Comparison of ENCODE assay signal across 11 cellular contexts in the genomic region with DNA sequence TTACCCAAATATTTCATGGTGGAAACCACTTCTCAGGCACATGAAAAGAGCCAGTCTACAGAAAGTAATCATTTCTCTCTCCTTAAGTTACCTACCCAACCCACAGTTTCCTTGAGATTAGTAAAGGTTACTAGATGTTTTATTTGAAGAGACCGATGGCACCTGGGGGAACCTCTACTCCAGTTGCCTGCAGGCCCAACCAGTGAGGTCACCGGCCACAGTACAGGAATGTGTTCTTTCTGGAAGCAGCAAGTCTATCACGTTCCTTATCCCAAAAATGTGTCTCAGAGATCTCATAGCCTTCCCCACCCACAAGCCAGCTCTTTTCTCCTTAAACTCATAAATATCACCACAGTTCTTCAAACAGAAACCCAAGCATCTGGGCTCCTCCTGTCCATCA.
"Had no signal": no experiment of that assay in that cellular context is flagged by ENCODE, and none has a peak within 500 bp of the region (broad histone marks: within the 10 kb centered on the region; RNA-seq: fewer than 3 reads in every experiment).

No MANE protein-coding gene starts in this region.

- H3K4me1 ChIP-seq: HAP-1 had no signal

- H3K9ac ChIP-seq: GM23248 had no signal

- DNase-seq: GM23248, GOT3, H7, H9, HCEC 1CT, HFFc6 had no signal

- H3K9me3 ChIP-seq: HAP-1 had no signal

- H3K4me3 ChIP-seq: GM23248, GM23338, HAP-1 had no signal

- H3K27ac ChIP-seq: GM23248 had no signal

- H2AFZ ChIP-seq: GM23248, GM23338 had no signal

- H3K4me2 ChIP-seq: GM23338 had no signal

- FAIRE-seq: H1, H54 had no signal

- ATAC-seq: GM23338, HCT116 had no signal

- H3K36me3 ChIP-seq: HAP-1 had no signal
